12 cellular contexts compared by ENCODE assay signal in the genomic region with DNA sequence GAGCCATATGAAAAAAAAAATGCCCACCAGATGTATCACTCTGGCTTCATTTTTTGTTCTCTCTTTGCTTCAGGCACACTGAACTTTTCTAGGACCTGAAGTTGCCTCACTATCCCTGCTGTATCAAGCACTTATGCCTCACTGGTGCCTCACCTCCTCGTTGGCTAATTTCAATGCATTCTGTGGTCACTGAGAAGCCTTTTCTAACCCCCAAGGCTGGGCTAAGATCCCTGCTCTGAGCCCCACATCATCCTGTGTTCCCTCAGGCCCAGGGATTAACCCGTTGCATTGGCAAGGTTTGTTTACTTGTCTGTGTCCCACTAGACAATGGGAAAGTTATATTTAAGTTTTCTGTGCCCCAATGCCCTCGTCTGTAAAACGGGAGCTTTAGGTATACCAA.
"Had no signal": no experiment of that assay in that cellular context is flagged by ENCODE, and none has a peak within 500 bp of the region (broad histone marks: within the 10 kb centered on the region; RNA-seq: fewer than 3 reads in every experiment).

No MANE protein-coding gene starts in this region.

- ATAC-seq: left colon, T-helper 17 cell had no signal

- H3K36me3 ChIP-seq: brain microvascular endothelial cell, stomach, tibial nerve had no signal

- H3K9me3 ChIP-seq: stomach, tibial nerve had no signal

- H3K27ac ChIP-seq: brain microvascular endothelial cell, stomach had no signal

- H3K9me3 Mint-ChIP-seq: neural crest cell had no signal

- H3K4me1 Mint-ChIP-seq: T-helper 17 cell had no signal

- H3K27me3 ChIP-seq: brain microvascular endothelial cell, dorsolateral prefrontal cortex, stomach, tibial nerve had no signal

- H3K4me3 Mint-ChIP-seq: neural crest cell, T-helper 17 cell had no signal

- DNase-seq: activated CD4-positive, alpha-beta T cell treated with anti-CD3 and anti-CD28 coated beads, Interleukin-2, amount 50 U/mL, for 1 hour; activated CD4-positive, CD25-positive, alpha-beta regulatory T cell; activated naive CD4-positive, alpha-beta T cell treated with anti-CD3 and anti-CD28 coated beads, Interleukin-2, amount 50 U/mL, for 16 hours; brain microvascular endothelial cell; dorsolateral prefrontal cortex; left colon; mesenchymal stem cell; small intestine; stomach; T-helper 17 cell had no signal

- H3K4me3 ChIP-seq: dorsolateral prefrontal cortex, stomach, tibial nerve had no signal

- H3K27ac Mint-ChIP-seq: T-helper 17 cell had no signal
